ENCODE assay signal across 9 cellular contexts in genomic region chr9:93108301-93109041, GRCh38. TPM values are rescaled to one million over a fixed set of nuclear protein-coding genes. Genes with fewer than 3 reads are reported as not detected.
A peak's percentile ranks its signal among the peaks of the same experiment; 100 is the strongest.
DNase-seq lines count a peak whose midpoint lies in the region; ATAC-seq and TF ChIP-seq lines count a peak whose summit lies in the region.
"Had no signal": no experiment of that assay in that cellular context is flagged by ENCODE, and none has a peak within 500 bp of the region (broad histone marks: within the 10 kb centered on the region; RNA-seq: fewer than 3 reads in every experiment).

No MANE protein-coding gene starts in this region.

- peaks cover 0 to 3% of the 10 kb centered on the region in 2 donors for H3K9me3 ChIP-seq in left lung

- H3K4me3 ChIP-seq in left lung, result no peak overlapping the region

- H3K27me3 Mint-ChIP-seq in natural killer cell treated with Interleukin-12 subunit alpha and Interleukin-12 subunit beta and Interleukin-15 and Interleukin-18, amount 100 ng/mL, for 72 hours, result no peaks in the 10 kb centered on the region
- H3K27me3 Mint-ChIP-seq in natural killer cell (ENCODE audit: low read depth in 2 of 2), result no peaks in the 10 kb centered on the region
- H3K27me3 Mint-ChIP-seq in activated T-cell treated with anti-CD3 and anti-CD28 coated beads, Interleukin-2, amount 50 U/mL, for 24 hours, result no peaks in the 10 kb centered on the region

- DNase-seq in natural killer cell treated with Interleukin-12 subunit alpha and Interleukin-12 subunit beta and Interleukin-15 and Interleukin-18, amount 100 ng/mL, for 72 hours (ENCODE audit: low spot score), result peak; percentile 44
- DNase-seq in natural killer cell (no peak), left lung (peak; percentile 36 to 80), ureter (ENCODE audit: low spot score) (peak; percentile 44), amygdala (lab: John Stamatoyannopoulos, UW) (no peak)
- DNase-seq in activated T-cell treated with anti-CD3 and anti-CD28 coated beads, Interleukin-2, amount 50 U/mL, for 24 hours, result no peak

- peaks cover 14 to 27% of the 10 kb centered on the region in 2 donors for H3K4me1 Mint-ChIP-seq in natural killer cell treated with Interleukin-12 subunit alpha and Interleukin-12 subunit beta and Interleukin-15 and Interleukin-18, amount 100 ng/mL, for 72 hours (ENCODE audit: low read depth in 2 of 2)
- peaks cover 6 to 11% of the 10 kb centered on the region in 2 donors for H3K4me1 Mint-ChIP-seq in natural killer cell
- H3K4me1 Mint-ChIP-seq in activated T-cell treated with anti-CD3 and anti-CD28 coated beads, Interleukin-2, amount 50 U/mL, for 24 hours (ENCODE audit: low read depth), result peaks cover 52% of the 10 kb centered on the region

- intact Hi-C loops in natural killer cell (cut with micrococcal nuclease), result loop anchor here (1.0 kb wide), 1 partner anchor 194 kb away; no protein-coding TSS in a partner anchor
- intact Hi-C loops in left lung (cut with DNase I), result loop anchor here in 1 of 2 donors (5.0 kb wide), 1 partner anchor 106 kb away; no protein-coding TSS in a partner anchor

- no peak overlapping the region for H3K4me3 Mint-ChIP-seq in natural killer cell treated with Interleukin-12 subunit alpha and Interleukin-12 subunit beta and Interleukin-15 and Interleukin-18, amount 100 ng/mL, for 72 hours
- H3K4me3 Mint-ChIP-seq in natural killer cell, result no peak overlapping the region
- no peak overlapping the region for H3K4me3 Mint-ChIP-seq in activated T-cell treated with anti-CD3 and anti-CD28 coated beads, Interleukin-2, amount 50 U/mL, for 24 hours

- TF ChIP-seq CTCF in natural killer cell (IDR thresholded peaks at IDR 0.05) (no peak), left lung (IDR thresholded peaks at IDR 0.05) (no peak)

- peaks cover 16% of the 10 kb centered on the region for H3K36me3 Mint-ChIP-seq in natural killer cell treated with Interleukin-12 subunit alpha and Interleukin-12 subunit beta and Interleukin-15 and Interleukin-18, amount 100 ng/mL, for 72 hours
- peaks cover 13% of the 10 kb centered on the region for H3K36me3 Mint-ChIP-seq in natural killer cell
- peaks cover 69% of the 10 kb centered on the region for H3K36me3 Mint-ChIP-seq in activated T-cell treated with anti-CD3 and anti-CD28 coated beads, Interleukin-2, amount 50 U/mL, for 24 hours (ENCODE audit: low read depth)

- H3K27ac Mint-ChIP-seq in natural killer cell treated with Interleukin-12 subunit alpha and Interleukin-12 subunit beta and Interleukin-15 and Interleukin-18, amount 100 ng/mL, for 72 hours, result peak overlapping the region in 1 of 2 donors; percentile 68
- peak overlapping the region in 1 of 2 donors; percentile 49 for H3K27ac Mint-ChIP-seq in natural killer cell
- H3K27ac Mint-ChIP-seq in activated T-cell treated with anti-CD3 and anti-CD28 coated beads, Interleukin-2, amount 50 U/mL, for 24 hours, result peak overlapping the region; percentile 77

- H3K9me3 Mint-ChIP-seq in natural killer cell treated with Interleukin-12 subunit alpha and Interleukin-12 subunit beta and Interleukin-15 and Interleukin-18, amount 100 ng/mL, for 72 hours, result no peaks in the 10 kb centered on the region
- no peaks in the 10 kb centered on the region for H3K9me3 Mint-ChIP-seq in natural killer cell
- peaks cover 10% of the 10 kb centered on the region for H3K9me3 Mint-ChIP-seq in activated T-cell treated with anti-CD3 and anti-CD28 coated beads, Interleukin-2, amount 50 U/mL, for 24 hours

- H3K27ac ChIP-seq in left lung, result peak overlapping the region in 1 of 2 donors; percentile 90
- H3K27ac ChIP-seq: VCaP had no signal

- peaks cover 0 to 48% of the 10 kb centered on the region in 2 donors for H3K36me3 ChIP-seq in left lung

- ATAC-seq in natural killer cell treated with Interleukin-12 subunit alpha and Interleukin-12 subunit beta and Interleukin-15 and Interleukin-18, amount 100 ng/mL, for 72 hours, result peak; percentile 58 to 61
- ATAC-seq in natural killer cell, result no peak
- no peak for ATAC-seq in left lung
- no peak for ATAC-seq in GM21528 (IDR thresholded peaks at IDR 0.05; ENCODE audit: low FRiP score, unreplicated experiment)
- no peak for ATAC-seq in GM18873 (IDR thresholded peaks at IDR 0.05; ENCODE audit: low FRiP score, unreplicated experiment)

- H3K27me3 ChIP-seq in left lung, result no peaks in the 10 kb centered on the region

- peaks cover 0 to 66% of the 10 kb centered on the region in 2 donors for H3K4me1 ChIP-seq in left lung

RNA-seq across cellular contexts. Expression of gene CARD19, which starts 12.5 kb away (rescaled TPM):
- 10 to 100 TPM; 21.7 to 23.4 TPM for total RNA-seq in natural killer cell treated with Interleukin-12 subunit alpha and Interleukin-12 subunit beta and Interleukin-15 and Interleukin-18, amount 100 ng/mL, for 72 hours
- total RNA-seq in natural killer cell, result 10 to 100 TPM; 30.7 to 49.1 (median 42.6) TPM
- 10 to 100 TPM; 27.7 to 43.0 TPM for total RNA-seq in left lung
- 31.3 TPM for total RNA-seq in ureter

RNA-seq across cellular contexts. Expression of gene NINJ1, which starts 25.6 kb away (rescaled TPM):
- 10 to 100 TPM; 20.1 to 21.9 TPM for total RNA-seq in natural killer cell treated with Interleukin-12 subunit alpha and Interleukin-12 subunit beta and Interleukin-15 and Interleukin-18, amount 100 ng/mL, for 72 hours
- total RNA-seq in natural killer cell (100 to 1,000 TPM in 1 of 3 donors, 10 to 100 TPM in 2; 87.3 to 121 (median 93.8) TPM), left lung (10 to 100 TPM; 77.9 to 83.5 TPM), ureter (32.1 TPM)

RNA-seq across cellular contexts. Expression of gene SUSD3, which starts 50.0 kb away (rescaled TPM):
- 1 to 10 TPM in 1 of 2 donors, under 1 TPM in 1; 0.67 to 3.3 TPM for total RNA-seq in natural killer cell treated with Interleukin-12 subunit alpha and Interleukin-12 subunit beta and Interleukin-15 and Interleukin-18, amount 100 ng/mL, for 72 hours
- total RNA-seq in natural killer cell (1 to 10 TPM; 1.2 to 2.1 (median 1.8) TPM), left lung (1 to 10 TPM; 2.6 to 4.8 TPM), ureter (3.0 TPM)

Comparison
In these comparisons a context has a peak if more than half of its experiments do, and no peak if none do; other contexts are left out.
1. ATAC-seq: peak in natural killer cell treated with Interleukin-12 subunit alpha and Interleukin-12 subunit beta and Interleukin-15 and Interleukin-18, amount 100 ng/mL, for 72 hours (2 of 2); none in natural killer cell (0 of 3), left lung (single experiment), GM21528 (single experiment) and GM18873 (single experiment).
2. DNase-seq: peak in natural killer cell treated with Interleukin-12 subunit alpha and Interleukin-12 subunit beta and Interleukin-15 and Interleukin-18, amount 100 ng/mL, for 72 hours (single experiment), left lung (2 of 2) and ureter (single experiment); none in natural killer cell (single experiment), activated T-cell treated with anti-CD3 and anti-CD28 coated beads, Interleukin-2, amount 50 U/mL, for 24 hours (single experiment) and amygdala (0 of 56).